Comparison of ENCODE assay signal across 16 cellular contexts in the genomic region with DNA sequence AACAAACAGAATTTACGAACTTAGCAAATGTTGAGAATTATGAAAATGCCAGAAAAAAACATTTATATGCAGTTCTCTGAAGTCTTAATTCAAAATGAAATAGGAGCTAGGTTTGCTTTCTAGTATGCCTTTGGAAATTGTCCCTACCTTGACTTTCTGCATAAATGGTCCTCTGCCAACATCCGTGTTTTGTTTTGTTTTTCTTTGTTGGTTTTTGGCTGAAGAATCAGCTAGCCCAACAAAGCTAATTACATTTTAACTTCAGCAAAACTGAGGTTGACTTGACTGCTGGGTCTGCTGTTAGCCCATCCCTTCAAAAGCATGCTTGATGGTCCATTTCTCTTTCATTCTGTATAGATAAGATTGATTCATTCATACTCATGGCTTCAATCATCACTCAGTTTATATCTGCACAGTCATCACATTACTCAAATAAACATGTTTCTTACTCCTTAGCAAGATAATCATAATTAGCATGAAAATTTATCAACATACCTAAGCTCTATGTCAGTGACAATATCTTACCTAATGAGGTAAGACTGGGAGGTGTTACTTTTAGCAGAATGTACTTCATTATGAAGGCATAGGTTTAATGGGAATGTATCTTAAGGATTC.
DNase-seq lines count a peak whose midpoint lies in the region; ATAC-seq, FAIRE-seq and TF ChIP-seq lines count a peak whose summit lies in the region.
"Had no signal": no experiment of that assay in that cellular context is flagged by ENCODE, and none has a peak within 500 bp of the region (broad histone marks: within the 10 kb centered on the region; RNA-seq: fewer than 3 reads in every experiment).

No MANE protein-coding gene starts in this region.

- no peaks in the 10 kb centered on the region for H3K4me1 ChIP-seq in A549
- H3K4me1 ChIP-seq: Caco-2 had no signal

- WGBS in A549 (ENCODE audit: missing lambda C conversion rate), result 22% methylated on average over 2 of the region's 2 CpGs

- no peak for FAIRE-seq in A549 (lab: Jason Lieb, UNC)
- FAIRE-seq: G401.6, GM12891 had no signal

- no peaks in the 10 kb centered on the region for H3K9me3 Mint-ChIP-seq in stimulated activated naive CD8-positive, alpha-beta T cell treated with anti-CD3 and anti-CD28 coated beads, Interleukin-15, amount 100 ng/mL, for 72 hours
- H3K9me3 Mint-ChIP-seq: H9 had no signal

- TF ChIP-seq CTCF in A549 (IDR thresholded peaks at IDR 0.05), result no peak

- DNase-seq in A549 (ENCODE audit: low read depth in 1 of 2, low spot score in 1 of 2) (no peak), COR-L47 (lab: John Stamatoyannopoulos, UW) (peak; percentile 30), inferior parietal cortex (ENCODE audit: extremely low spot score) (no peak)
- no peak for DNase-seq in stimulated activated naive CD8-positive, alpha-beta T cell treated with anti-CD3 and anti-CD28 coated beads, Interleukin-15, amount 100 ng/mL, for 72 hours
- no peak for DNase-seq in activated naive CD4-positive, alpha-beta T cell treated with anti-CD3 and anti-CD28 coated beads, Interleukin-2, amount 50 U/mL, for 16 hours
- DNase-seq: Caco-2; CD8-positive, alpha-beta T cell; DMS79; GOT3; H9 had no signal

- H3K27ac ChIP-seq in A549 (no peak overlapping the region), angular gyrus (ENCODE audit: low read depth, low read length) (peak overlapping the region; percentile 57), cingulate gyrus (ENCODE audit: low read depth, low read length) (peak overlapping the region; percentile 50)

- TF ChIP-seq RAD21 in A549 (conservative IDR thresholded peaks at IDR 0.05 in 1 of 2, IDR thresholded peaks at IDR 0.05 in 1 of 2), result no peak

- no peak overlapping the region for H3K27ac Mint-ChIP-seq in stimulated activated naive CD8-positive, alpha-beta T cell treated with anti-CD3 and anti-CD28 coated beads, Interleukin-15, amount 100 ng/mL, for 72 hours
- H3K27ac Mint-ChIP-seq: CD14-positive monocyte; CD8-positive, alpha-beta T cell had no signal

- no peak overlapping the region for H3K4me3 ChIP-seq in A549

- H3K27me3 Mint-ChIP-seq in stimulated activated naive CD8-positive, alpha-beta T cell treated with anti-CD3 and anti-CD28 coated beads, Interleukin-15, amount 100 ng/mL, for 72 hours, result no peaks in the 10 kb centered on the region

- H3K9me3 ChIP-seq in A549, result no peaks in the 10 kb centered on the region
- H3K9me3 ChIP-seq: Caco-2 had no signal

- POLR2A ChIA-PET in A549 (lab: Yijun Ruan, JAX), result no interaction called here

- no peak for TF ChIP-seq EP300 in A549 (IDR thresholded peaks at IDR 0.05)

- TF ChIP-seq POLR2A in A549 (IDR thresholded peaks at IDR 0.05; ENCODE audit: low read length), result no peak

- no peaks in the 10 kb centered on the region for H3K4me1 Mint-ChIP-seq in stimulated activated naive CD8-positive, alpha-beta T cell treated with anti-CD3 and anti-CD28 coated beads, Interleukin-15, amount 100 ng/mL, for 72 hours
- H3K4me1 Mint-ChIP-seq: CD14-positive monocyte had no signal

- no peak overlapping the region for H3K4me3 Mint-ChIP-seq in stimulated activated naive CD8-positive, alpha-beta T cell treated with anti-CD3 and anti-CD28 coated beads, Interleukin-15, amount 100 ng/mL, for 72 hours
- H3K4me3 Mint-ChIP-seq: CD14-positive monocyte; CD8-positive, alpha-beta T cell; H9 had no signal

- no peak overlapping the region for H3K4me2 ChIP-seq in A549

- CTCF ChIA-PET in A549 (lab: Yijun Ruan, JAX), result no interaction called here

- ATAC-seq in A549 (no peak), HG03025 (IDR thresholded peaks at IDR 0.05; ENCODE audit: low FRiP score, unreplicated experiment) (no peak)
- ATAC-seq in stimulated activated naive CD8-positive, alpha-beta T cell treated with anti-CD3 and anti-CD28 coated beads, Interleukin-15, amount 100 ng/mL, for 72 hours, result no peak
- ATAC-seq: CD8-positive, alpha-beta T cell had no signal

TF ChIP-seq in A549, 52 proteins besides CTCF, POLR2A, EP300 and RAD21:
- TF ChIP-seq MAFK (IDR thresholded peaks at IDR 0.05; ENCODE audit: partially characterized antibody) (peak; percentile 66), HEYL (CRISPR knock-in tag; IDR thresholded peaks at IDR 0.05) (no peak)

Comparison
In these comparisons a context has a peak if more than half of its experiments do, and no peak if none do; other contexts are left out.
1. H3K27ac ChIP-seq: peak in angular gyrus (single experiment) and cingulate gyrus (single experiment); none in A549 (0 of 2).